Comparison of ENCODE assay signal across 1 cellular context in the genomic region with DNA sequence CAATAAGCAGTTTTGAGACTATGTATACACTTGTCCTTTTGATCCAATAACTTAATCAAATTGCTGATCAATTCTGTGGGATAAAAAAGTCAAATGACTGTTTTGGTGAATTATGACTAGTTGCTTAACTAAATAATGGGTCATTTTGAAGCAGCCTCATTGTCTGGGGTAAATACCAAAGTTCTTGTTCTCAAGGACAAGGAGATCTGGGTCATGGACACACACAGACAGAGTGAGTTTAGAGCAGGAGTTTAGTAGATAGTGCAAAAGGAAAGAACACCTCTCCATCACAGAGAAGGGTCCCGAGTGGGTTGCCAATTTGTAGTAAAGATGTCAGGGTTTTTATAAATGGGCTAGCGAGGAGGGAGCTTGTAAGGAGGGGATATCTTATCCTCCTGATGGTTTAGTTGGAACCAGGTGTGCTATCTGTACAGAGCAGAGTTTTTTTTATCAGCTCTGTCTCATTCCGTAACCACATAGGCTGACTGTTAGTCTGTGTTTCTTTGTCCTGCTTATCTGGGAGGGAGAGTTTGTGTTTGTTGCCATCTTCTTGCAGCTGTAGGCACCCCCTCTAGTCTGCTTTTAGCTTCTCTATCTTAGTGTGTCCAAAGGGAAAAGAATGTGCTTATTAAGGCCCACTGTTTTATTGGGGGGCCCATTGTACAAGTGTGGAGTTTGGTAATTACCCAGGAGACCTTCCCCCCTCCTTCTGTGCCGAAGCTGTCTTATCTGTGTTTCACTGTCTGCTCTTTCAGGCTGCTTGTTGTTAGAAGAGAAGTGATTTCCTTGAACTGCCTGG.
TF ChIP-seq lines count a peak whose summit lies in the region.

No MANE protein-coding gene starts in this region.

TF ChIP-seq in K562, 482 proteins besides CTCF, POLR2A, EP300 and RAD21 (continued from another document and continues in another):
- TF ChIP-seq, protein P1, sequence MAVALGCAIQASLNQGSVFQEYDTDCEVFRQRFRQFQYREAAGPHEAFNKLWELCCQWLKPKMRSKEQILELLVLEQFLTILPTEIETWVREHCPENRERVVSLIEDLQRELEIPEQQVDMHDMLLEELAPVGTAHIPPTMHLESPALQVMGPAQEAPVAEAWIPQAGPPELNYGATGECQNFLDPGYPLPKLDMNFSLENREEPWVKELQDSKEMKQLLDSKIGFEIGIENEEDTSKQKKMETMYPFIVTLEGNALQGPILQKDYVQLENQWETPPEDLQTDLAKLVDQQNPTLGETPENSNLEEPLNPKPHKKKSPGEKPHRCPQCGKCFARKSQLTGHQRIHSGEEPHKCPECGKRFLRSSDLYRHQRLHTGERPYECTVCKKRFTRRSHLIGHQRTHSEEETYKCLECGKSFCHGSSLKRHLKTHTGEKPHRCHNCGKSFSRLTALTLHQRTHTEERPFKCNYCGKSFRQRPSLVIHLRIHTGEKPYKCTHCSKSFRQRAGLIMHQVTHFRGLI (CRISPR knock-in tag; IDR thresholded peaks at IDR 0.05): 0 out of 2 replicates have a peak, but pooled peaks have one; percentile 24
- TF ChIP-seq CBFA2T3 (IDR thresholded peaks at IDR 0.05) (peak; percentile 100), SMAD3 (CRISPR knock-in tag; conservative IDR thresholded peaks at IDR 0.05) (no peak), SMARCA5 (IDR thresholded peaks at IDR 0.05) (no peak), FOXJ3 (CRISPR knock-in tag; IDR thresholded peaks at IDR 0.05) (no peak), ZNF77 (CRISPR knock-in tag; IDR thresholded peaks at IDR 0.05) (no peak), RBM34 (IDR thresholded peaks at IDR 0.05; ENCODE audit: borderline replicate concordance, insufficient read depth, low read length) (no peak), DNMT1 (IDR thresholded peaks at IDR 0.05) (no peak), RBM17 (IDR thresholded peaks at IDR 0.05; ENCODE audit: borderline replicate concordance, low read depth, low read length) (no peak), SRF (CRISPR knock-in tag; IDR thresholded peaks at IDR 0.05) (no peak), SAFB2 (IDR thresholded peaks at IDR 0.05; ENCODE audit: borderline replicate concordance, low read depth, low read length, severe bottlenecking) (no peak), ZNF121 (CRISPR knock-in tag; conservative IDR thresholded peaks at IDR 0.05) (no peak), NR3C1 (CRISPR knock-in tag; IDR thresholded peaks at IDR 0.05) (no peak), SMARCA4 (IDR thresholded peaks at IDR 0.05) (peak; percentile 98), CEBPB (tag; IDR thresholded peaks at IDR 0.05) (peak; percentile 52), GATAD2B (IDR thresholded peaks at IDR 0.05; ENCODE audit: borderline replicate concordance) (no peak), YY1 (IDR thresholded peaks at IDR 0.05; ENCODE audit: borderline replicate concordance in 1 of 3, control insufficient read depth in 1 of 3, extremely low read depth in 1 of 3, insufficient read depth in 3 of 3, insufficient read length in 1 of 3, insufficient replicate concordance in 2 of 3, low read depth in 1 of 3, low read length in 2 of 3) (no peak), OTX1 (CRISPR knock-in tag; IDR thresholded peaks at IDR 0.05) (peak; percentile 57; the same call in 1 of the 2 replicates), MXI1 (IDR thresholded peaks at IDR 0.05; ENCODE audit: low read depth, low read length) (no peak; the same call in 1 of the 2 replicates), CHD4 (IDR thresholded peaks at IDR 0.05; ENCODE audit: insufficient read depth, insufficient replicate concordance, low read depth, low read length, poor library complexity, severe bottlenecking) (no peak), PHB2 (IDR thresholded peaks at IDR 0.05; ENCODE audit: low read depth) (peak; percentile 96), PHF20 (IDR thresholded peaks at IDR 0.05; ENCODE audit: partially characterized antibody) (peak; percentile 23), ZNF140 (CRISPR knock-in tag; IDR thresholded peaks at IDR 0.05) (no peak), ZBED1 (IDR thresholded peaks at IDR 0.05) (no peak), HNRNPLL (IDR thresholded peaks at IDR 0.05; ENCODE audit: low read depth, low read length, poor library complexity, severe bottlenecking) (no peak), TCF7 (IDR thresholded peaks at IDR 0.05; ENCODE audit: borderline replicate concordance) (no peak; the same call in 1 of the 2 replicates), ZNF165 (CRISPR knock-in tag; IDR thresholded peaks at IDR 0.05; ENCODE audit: borderline replicate concordance) (no peak), ZNF197 (CRISPR knock-in tag; IDR thresholded peaks at IDR 0.05; ENCODE audit: low read depth) (peak; percentile 92), ZBTB17 (CRISPR knock-in tag; IDR thresholded peaks at IDR 0.05) (0 out of 2 replicates have a peak, but pooled peaks have one; percentile 43)
- TF ChIP-seq, protein P2, sequence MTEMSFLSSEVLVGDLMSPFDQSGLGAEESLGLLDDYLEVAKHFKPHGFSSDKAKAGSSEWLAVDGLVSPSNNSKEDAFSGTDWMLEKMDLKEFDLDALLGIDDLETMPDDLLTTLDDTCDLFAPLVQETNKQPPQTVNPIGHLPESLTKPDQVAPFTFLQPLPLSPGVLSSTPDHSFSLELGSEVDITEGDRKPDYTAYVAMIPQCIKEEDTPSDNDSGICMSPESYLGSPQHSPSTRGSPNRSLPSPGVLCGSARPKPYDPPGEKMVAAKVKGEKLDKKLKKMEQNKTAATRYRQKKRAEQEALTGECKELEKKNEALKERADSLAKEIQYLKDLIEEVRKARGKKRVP (CRISPR knock-in tag; IDR thresholded peaks at IDR 0.05): peak; percentile 50; the same call in 1 of the 2 replicates
- TF ChIP-seq, protein P3, sequence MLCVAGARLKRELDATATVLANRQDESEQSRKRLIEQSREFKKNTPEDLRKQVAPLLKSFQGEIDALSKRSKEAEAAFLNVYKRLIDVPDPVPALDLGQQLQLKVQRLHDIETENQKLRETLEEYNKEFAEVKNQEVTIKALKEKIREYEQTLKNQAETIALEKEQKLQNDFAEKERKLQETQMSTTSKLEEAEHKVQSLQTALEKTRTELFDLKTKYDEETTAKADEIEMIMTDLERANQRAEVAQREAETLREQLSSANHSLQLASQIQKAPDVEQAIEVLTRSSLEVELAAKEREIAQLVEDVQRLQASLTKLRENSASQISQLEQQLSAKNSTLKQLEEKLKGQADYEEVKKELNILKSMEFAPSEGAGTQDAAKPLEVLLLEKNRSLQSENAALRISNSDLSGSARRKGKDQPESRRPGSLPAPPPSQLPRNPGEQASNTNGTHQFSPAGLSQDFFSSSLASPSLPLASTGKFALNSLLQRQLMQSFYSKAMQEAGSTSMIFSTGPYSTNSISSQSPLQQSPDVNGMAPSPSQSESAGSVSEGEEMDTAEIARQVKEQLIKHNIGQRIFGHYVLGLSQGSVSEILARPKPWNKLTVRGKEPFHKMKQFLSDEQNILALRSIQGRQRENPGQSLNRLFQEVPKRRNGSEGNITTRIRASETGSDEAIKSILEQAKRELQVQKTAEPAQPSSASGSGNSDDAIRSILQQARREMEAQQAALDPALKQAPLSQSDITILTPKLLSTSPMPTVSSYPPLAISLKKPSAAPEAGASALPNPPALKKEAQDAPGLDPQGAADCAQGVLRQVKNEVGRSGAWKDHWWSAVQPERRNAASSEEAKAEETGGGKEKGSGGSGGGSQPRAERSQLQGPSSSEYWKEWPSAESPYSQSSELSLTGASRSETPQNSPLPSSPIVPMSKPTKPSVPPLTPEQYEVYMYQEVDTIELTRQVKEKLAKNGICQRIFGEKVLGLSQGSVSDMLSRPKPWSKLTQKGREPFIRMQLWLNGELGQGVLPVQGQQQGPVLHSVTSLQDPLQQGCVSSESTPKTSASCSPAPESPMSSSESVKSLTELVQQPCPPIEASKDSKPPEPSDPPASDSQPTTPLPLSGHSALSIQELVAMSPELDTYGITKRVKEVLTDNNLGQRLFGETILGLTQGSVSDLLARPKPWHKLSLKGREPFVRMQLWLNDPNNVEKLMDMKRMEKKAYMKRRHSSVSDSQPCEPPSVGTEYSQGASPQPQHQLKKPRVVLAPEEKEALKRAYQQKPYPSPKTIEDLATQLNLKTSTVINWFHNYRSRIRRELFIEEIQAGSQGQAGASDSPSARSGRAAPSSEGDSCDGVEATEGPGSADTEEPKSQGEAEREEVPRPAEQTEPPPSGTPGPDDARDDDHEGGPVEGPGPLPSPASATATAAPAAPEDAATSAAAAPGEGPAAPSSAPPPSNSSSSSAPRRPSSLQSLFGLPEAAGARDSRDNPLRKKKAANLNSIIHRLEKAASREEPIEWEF (CRISPR knock-in tag; IDR thresholded peaks at IDR 0.05): 0 out of 2 replicates have a peak, but pooled peaks have one; percentile 36
- TF ChIP-seq, protein P4, sequence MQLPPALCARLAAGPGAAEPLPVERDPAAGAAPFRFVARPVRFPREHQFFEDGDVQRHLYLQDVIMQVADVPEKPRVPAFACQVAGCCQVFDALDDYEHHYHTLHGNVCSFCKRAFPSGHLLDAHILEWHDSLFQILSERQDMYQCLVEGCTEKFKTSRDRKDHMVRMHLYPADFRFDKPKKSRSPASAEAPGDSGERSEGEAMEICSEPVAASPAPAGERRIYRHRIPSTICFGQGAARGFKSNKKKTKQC (CRISPR knock-in tag; IDR thresholded peaks at IDR 0.05): no peak
- TF ChIP-seq, protein P5, sequence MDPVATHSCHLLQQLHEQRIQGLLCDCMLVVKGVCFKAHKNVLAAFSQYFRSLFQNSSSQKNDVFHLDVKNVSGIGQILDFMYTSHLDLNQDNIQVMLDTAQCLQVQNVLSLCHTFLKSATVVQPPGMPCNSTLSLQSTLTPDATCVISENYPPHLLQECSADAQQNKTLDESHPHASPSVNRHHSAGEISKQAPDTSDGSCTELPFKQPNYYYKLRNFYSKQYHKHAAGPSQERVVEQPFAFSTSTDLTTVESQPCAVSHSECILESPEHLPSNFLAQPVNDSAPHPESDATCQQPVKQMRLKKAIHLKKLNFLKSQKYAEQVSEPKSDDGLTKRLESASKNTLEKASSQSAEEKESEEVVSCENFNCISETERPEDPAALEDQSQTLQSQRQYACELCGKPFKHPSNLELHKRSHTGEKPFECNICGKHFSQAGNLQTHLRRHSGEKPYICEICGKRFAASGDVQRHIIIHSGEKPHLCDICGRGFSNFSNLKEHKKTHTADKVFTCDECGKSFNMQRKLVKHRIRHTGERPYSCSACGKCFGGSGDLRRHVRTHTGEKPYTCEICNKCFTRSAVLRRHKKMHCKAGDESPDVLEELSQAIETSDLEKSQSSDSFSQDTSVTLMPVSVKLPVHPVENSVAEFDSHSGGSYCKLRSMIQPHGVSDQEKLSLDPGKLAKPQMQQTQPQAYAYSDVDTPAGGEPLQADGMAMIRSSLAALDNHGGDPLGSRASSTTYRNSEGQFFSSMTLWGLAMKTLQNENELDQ (CRISPR knock-in tag; IDR thresholded peaks at IDR 0.05; ENCODE audit: borderline replicate concordance): no peak
- TF ChIP-seq, protein P6, sequence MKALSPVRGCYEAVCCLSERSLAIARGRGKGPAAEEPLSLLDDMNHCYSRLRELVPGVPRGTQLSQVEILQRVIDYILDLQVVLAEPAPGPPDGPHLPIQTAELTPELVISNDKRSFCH (CRISPR knock-in tag; IDR thresholded peaks at IDR 0.05): no peak
- TF ChIP-seq, protein P6 (tag; IDR thresholded peaks at IDR 0.05): peak; percentile 63
- TF ChIP-seq, protein P7, sequence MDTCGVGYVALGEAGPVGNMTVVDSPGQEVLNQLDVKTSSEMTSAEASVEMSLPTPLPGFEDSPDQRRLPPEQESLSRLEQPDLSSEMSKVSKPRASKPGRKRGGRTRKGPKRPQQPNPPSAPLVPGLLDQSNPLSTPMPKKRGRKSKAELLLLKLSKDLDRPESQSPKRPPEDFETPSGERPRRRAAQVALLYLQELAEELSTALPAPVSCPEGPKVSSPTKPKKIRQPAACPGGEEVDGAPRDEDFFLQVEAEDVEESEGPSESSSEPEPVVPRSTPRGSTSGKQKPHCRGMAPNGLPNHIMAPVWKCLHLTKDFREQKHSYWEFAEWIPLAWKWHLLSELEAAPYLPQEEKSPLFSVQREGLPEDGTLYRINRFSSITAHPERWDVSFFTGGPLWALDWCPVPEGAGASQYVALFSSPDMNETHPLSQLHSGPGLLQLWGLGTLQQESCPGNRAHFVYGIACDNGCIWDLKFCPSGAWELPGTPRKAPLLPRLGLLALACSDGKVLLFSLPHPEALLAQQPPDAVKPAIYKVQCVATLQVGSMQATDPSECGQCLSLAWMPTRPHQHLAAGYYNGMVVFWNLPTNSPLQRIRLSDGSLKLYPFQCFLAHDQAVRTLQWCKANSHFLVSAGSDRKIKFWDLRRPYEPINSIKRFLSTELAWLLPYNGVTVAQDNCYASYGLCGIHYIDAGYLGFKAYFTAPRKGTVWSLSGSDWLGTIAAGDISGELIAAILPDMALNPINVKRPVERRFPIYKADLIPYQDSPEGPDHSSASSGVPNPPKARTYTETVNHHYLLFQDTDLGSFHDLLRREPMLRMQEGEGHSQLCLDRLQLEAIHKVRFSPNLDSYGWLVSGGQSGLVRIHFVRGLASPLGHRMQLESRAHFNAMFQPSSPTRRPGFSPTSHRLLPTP (IDR thresholded peaks at IDR 0.05; ENCODE audit: borderline replicate concordance, extremely low read depth, insufficient read length): no peak
- TF ChIP-seq, protein P8, sequence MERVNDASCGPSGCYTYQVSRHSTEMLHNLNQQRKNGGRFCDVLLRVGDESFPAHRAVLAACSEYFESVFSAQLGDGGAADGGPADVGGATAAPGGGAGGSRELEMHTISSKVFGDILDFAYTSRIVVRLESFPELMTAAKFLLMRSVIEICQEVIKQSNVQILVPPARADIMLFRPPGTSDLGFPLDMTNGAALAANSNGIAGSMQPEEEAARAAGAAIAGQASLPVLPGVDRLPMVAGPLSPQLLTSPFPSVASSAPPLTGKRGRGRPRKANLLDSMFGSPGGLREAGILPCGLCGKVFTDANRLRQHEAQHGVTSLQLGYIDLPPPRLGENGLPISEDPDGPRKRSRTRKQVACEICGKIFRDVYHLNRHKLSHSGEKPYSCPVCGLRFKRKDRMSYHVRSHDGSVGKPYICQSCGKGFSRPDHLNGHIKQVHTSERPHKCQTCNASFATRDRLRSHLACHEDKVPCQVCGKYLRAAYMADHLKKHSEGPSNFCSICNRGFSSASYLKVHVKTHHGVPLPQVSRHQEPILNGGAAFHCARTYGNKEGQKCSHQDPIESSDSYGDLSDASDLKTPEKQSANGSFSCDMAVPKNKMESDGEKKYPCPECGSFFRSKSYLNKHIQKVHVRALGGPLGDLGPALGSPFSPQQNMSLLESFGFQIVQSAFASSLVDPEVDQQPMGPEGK (CRISPR knock-in tag; IDR thresholded peaks at IDR 0.05; ENCODE audit: borderline replicate concordance): no peak
- TF ChIP-seq, protein P9, sequence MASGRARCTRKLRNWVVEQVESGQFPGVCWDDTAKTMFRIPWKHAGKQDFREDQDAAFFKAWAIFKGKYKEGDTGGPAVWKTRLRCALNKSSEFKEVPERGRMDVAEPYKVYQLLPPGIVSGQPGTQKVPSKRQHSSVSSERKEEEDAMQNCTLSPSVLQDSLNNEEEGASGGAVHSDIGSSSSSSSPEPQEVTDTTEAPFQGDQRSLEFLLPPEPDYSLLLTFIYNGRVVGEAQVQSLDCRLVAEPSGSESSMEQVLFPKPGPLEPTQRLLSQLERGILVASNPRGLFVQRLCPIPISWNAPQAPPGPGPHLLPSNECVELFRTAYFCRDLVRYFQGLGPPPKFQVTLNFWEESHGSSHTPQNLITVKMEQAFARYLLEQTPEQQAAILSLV (tag; IDR thresholded peaks at IDR 0.05): no peak
- TF ChIP-seq, protein P10, sequence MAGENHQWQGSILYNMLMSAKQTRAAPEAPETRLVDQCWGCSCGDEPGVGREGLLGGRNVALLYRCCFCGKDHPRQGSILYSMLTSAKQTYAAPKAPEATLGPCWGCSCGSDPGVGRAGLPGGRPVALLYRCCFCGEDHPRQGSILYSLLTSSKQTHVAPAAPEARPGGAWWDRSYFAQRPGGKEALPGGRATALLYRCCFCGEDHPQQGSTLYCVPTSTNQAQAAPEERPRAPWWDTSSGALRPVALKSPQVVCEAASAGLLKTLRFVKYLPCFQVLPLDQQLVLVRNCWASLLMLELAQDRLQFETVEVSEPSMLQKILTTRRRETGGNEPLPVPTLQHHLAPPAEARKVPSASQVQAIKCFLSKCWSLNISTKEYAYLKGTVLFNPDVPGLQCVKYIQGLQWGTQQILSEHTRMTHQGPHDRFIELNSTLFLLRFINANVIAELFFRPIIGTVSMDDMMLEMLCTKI (IDR thresholded peaks at IDR 0.05; ENCODE audit: partially characterized antibody): no peak
